ENCODE assay signal across 8 cellular contexts in the genomic region with DNA sequence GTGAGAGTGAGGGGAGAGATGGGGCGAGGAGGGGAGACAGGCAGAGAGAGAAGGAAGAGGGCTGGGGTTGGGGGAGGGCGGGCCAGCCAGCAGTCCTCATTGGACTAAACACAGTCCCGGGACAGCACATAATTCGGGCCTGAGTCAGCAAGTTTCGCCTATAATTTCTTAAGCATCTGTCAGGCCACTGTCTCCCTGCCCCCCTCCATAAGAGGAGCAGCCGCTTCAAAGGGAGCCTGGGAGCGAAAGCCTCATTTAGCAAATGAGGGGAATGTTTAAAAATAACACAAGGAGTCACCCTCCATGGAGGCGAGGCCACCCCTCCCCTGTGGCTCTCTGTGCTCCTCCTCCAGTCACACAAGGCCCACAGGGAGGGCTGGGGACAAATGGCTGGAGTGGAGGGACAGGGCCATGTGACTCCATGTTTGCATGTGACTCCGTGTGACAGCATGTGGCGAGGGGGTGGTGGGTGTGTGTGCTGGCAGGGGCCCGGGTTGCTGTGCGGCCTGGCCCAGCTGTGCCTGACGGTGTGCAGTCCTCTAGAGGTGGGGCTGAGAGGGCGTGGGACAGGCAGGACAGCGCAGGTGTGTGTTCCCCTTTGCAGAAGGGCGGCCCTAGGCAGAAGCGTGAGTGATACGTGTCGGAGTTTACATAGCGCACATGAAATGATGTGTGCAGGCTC.
DNase-seq lines count a peak whose midpoint lies in the region; ATAC-seq and TF ChIP-seq lines count a peak whose summit lies in the region.
"Had no signal": no experiment of that assay in that cellular context is flagged by ENCODE, and none has a peak within 500 bp of the region (broad histone marks: within the 10 kb centered on the region; RNA-seq: fewer than 3 reads in every experiment).

No MANE protein-coding gene starts in this region.

- H3K36me3 ChIP-seq in heart left ventricle: no peaks in the 10 kb centered on the region
- H3K36me3 ChIP-seq in skeletal muscle tissue (ENCODE audit: control insufficient read depth in 3 of 3, insufficient read depth in 3 of 3, low read length in 3 of 3): no peaks in the 10 kb centered on the region

- H3K4me3 ChIP-seq in heart left ventricle: no peak overlapping the region
- peak overlapping the region in 1 of 3 donors; percentile 41 for H3K4me3 ChIP-seq in skeletal muscle tissue (ENCODE audit: low read length in 3 of 3)

- WGBS in heart left ventricle, 4 donors: 54 to 58% (median 55%) methylated on average over 19 to 20 of the region's 20 CpGs

- no peak for TF ChIP-seq POLR2A in heart left ventricle (IDR thresholded peaks at IDR 0.05)

- POLR2A ChIA-PET in RWPE1 (lab: Yijun Ruan, JAX; ENCODE audit: low non-redundant PET): no interaction called here

- ATAC-seq in heart left ventricle (peak; percentile 86 to 95 (median 91)), HG03175 (IDR thresholded peaks at IDR 0.05; ENCODE audit: unreplicated experiment) (no peak)

- peak; percentile 90 for DNase-seq in HCEC 1CT
- DNase-seq in RWPE1 (ENCODE audit: low spot score): peak; percentile 52
- DNase-seq in heart left ventricle: peak in 4 of 5 donors; percentile 61 to 81 (median 64)
- no peak for DNase-seq in T-helper 1 cell
- DNase-seq in G401 (ENCODE audit: low spot score): no peak
- DNase-seq: activated T-cell treated with anti-CD3 and anti-CD28 coated beads for 4 hours had no signal

- H3K27me3 ChIP-seq in heart left ventricle (no peaks in the 10 kb centered on the region), skeletal muscle tissue (ENCODE audit: control insufficient read depth in 3 of 3, insufficient read depth in 3 of 3, low read length in 3 of 3) (no peaks in the 10 kb centered on the region)

- H3K9me3 ChIP-seq in heart left ventricle: no peaks in the 10 kb centered on the region
- H3K9me3 ChIP-seq in skeletal muscle tissue (ENCODE audit: control insufficient read depth in 3 of 3, low read length in 3 of 3): no peaks in the 10 kb centered on the region

- H3K27ac ChIP-seq in RWPE1 (peak overlapping the region; percentile 63), heart left ventricle (peak overlapping the region in 6 of 12 donors; percentile 6 to 62 (median 40)), skeletal muscle tissue (ENCODE audit: low read depth, low read length) (peak overlapping the region; percentile 50)

- H3K9ac ChIP-seq in skeletal muscle tissue (ENCODE audit: low read depth in 1 of 3, low read length in 3 of 3): peak overlapping the region in 1 of 3 donors; percentile 57

- CTCF ChIA-PET in RWPE1 (lab: Yijun Ruan, JAX): no interaction called here

- H3K4me1 ChIP-seq in heart left ventricle (peaks cover 0 to 13% (median 4%) of the 10 kb centered on the region in 12 donors), skeletal muscle tissue (ENCODE audit: control insufficient read depth in 3 of 3, insufficient read depth in 3 of 3, low read length in 3 of 3) (peaks cover 8 to 15% (median 15%) of the 10 kb centered on the region in 3 donors)

- in situ Hi-C loops in G401 (cut with HindIII; ENCODE audit: low sequenced_read_pairs): no loop called here

- intact Hi-C loops in heart left ventricle (cut with DNase I): no loop called here

- TF ChIP-seq CTCF in RWPE1 (conservative IDR thresholded peaks at IDR 0.05; ENCODE audit: low read depth): no peak
- TF ChIP-seq CTCF in heart left ventricle (IDR thresholded peaks at IDR 0.05): no peak

Comparison
In these comparisons a context has a peak if more than half of its experiments do, and no peak if none do; other contexts are left out.
1. DNase-seq: peak in HCEC 1CT (single experiment), RWPE1 (single experiment) and heart left ventricle (4 of 5); none in T-helper 1 cell (0 of 5) and G401 (single experiment).